Comparison of ENCODE assay signal across 19 cellular contexts in genomic region chr5:154593091-154593490, GRCh38.
DNase-seq lines count a peak whose midpoint lies in the region; FAIRE-seq and TF ChIP-seq lines count a peak whose summit lies in the region.
"Had no signal": no experiment of that assay in that cellular context is flagged by ENCODE, and none has a peak within 500 bp of the region (broad histone marks: within the 10 kb centered on the region; RNA-seq: fewer than 3 reads in every experiment).

No MANE protein-coding gene starts in this region.

- peak; percentile 32 for DNase-seq in COLO829 (ENCODE audit: low spot score)
- peak; percentile 28 for DNase-seq in M059J (ENCODE audit: low read depth)
- no peak for DNase-seq in chondrocyte (ENCODE audit: low spot score)
- peak; percentile 78 for DNase-seq in iris pigment epithelial cell (ENCODE audit: low read depth)
- DNase-seq in activated naive CD4-positive, alpha-beta T cell treated with anti-CD3 and anti-CD28 coated beads for 36 hours = no peak
- DNase-seq in HTR-8/SVneo (ENCODE audit: insufficient read length, low spot score) = no peak
- no peak for DNase-seq in H7
- DNase-seq in germinal center (ENCODE audit: low spot score) = no peak
- DNase-seq: activated CD8-positive, alpha-beta T cell treated with anti-CD3 and anti-CD28 coated beads, Interleukin-2, amount 10 ng/mL, durations not matched to agents 7 days and 5 days; C1 segment of cervical spinal cord; DMS79; effector CD8-positive, alpha-beta T cell; mesendoderm; nephron progenitor cell; Peyer's patch; T-cell; WERI-Rb-1 had no signal

- H3K9me3 Mint-ChIP-seq in chondrocyte (ENCODE audit: low read depth) = peaks cover 4% of the 10 kb centered on the region
- no peaks in the 10 kb centered on the region for H3K9me3 Mint-ChIP-seq in activated naive CD4-positive, alpha-beta T cell treated with anti-CD3 and anti-CD28 coated beads for 36 hours
- H3K9me3 Mint-ChIP-seq: T-cell had no signal

- FAIRE-seq in HTR-8/SVneo (lab: Jason Lieb, UNC) = no peak
- FAIRE-seq: islet of Langerhans had no signal

- H3K36me3 ChIP-seq in H7 (replicated peaks; ENCODE audit: control insufficient read depth, insufficient read depth, low read length) = no peaks in the 10 kb centered on the region
- H3K36me3 ChIP-seq: ascending aorta, Peyer's patch, WERI-Rb-1 had no signal

- H3K4me3 ChIP-seq in H7 (ENCODE audit: insufficient read depth, low read depth, low read length) = no peak overlapping the region
- H3K4me3 ChIP-seq: ascending aorta, Peyer's patch had no signal

- peaks cover 15% of the 10 kb centered on the region for H3K4me1 Mint-ChIP-seq in chondrocyte (ENCODE audit: low read depth)
- no peaks in the 10 kb centered on the region for H3K4me1 Mint-ChIP-seq in activated naive CD4-positive, alpha-beta T cell treated with anti-CD3 and anti-CD28 coated beads for 36 hours (ENCODE audit: low read depth)
- H3K4me1 Mint-ChIP-seq: nephron progenitor cell, T-cell had no signal

- intact Hi-C loops in activated naive CD4-positive, alpha-beta T cell treated with anti-CD3 and anti-CD28 coated beads for 36 hours (cut with micrococcal nuclease) = no loop called here

- TF ChIP-seq CTCF in chondrocyte (IDR thresholded peaks at IDR 0.05) = no peak

- H3K4me3 Mint-ChIP-seq in chondrocyte (ENCODE audit: unreplicated experiment) = no peak overlapping the region
- no peak overlapping the region for H3K4me3 Mint-ChIP-seq in activated naive CD4-positive, alpha-beta T cell treated with anti-CD3 and anti-CD28 coated beads for 36 hours
- H3K4me3 Mint-ChIP-seq: activated CD8-positive, alpha-beta T cell treated with anti-CD3 and anti-CD28 coated beads, Interleukin-2, amount 10 ng/mL, durations not matched to agents 7 days and 5 days; nephron progenitor cell; T-cell had no signal

- H3K27me3 Mint-ChIP-seq in chondrocyte (ENCODE audit: low read depth) = peaks cover 15% of the 10 kb centered on the region
- H3K27me3 Mint-ChIP-seq in activated naive CD4-positive, alpha-beta T cell treated with anti-CD3 and anti-CD28 coated beads for 36 hours (ENCODE audit: low read depth) = peaks cover 3% of the 10 kb centered on the region

- CTCF ChIA-PET in activated naive CD4-positive, alpha-beta T cell treated with anti-CD3 and anti-CD28 coated beads for 36 hours (lab: Charles Lee) = interaction anchor here (0.5 kb wide), 1 partner anchor 64 kb away, joined by 4 read pairs; no protein-coding TSS in a partner anchor

- H3K36me3 Mint-ChIP-seq in chondrocyte (ENCODE audit: low read depth) = no peaks in the 10 kb centered on the region
- H3K36me3 Mint-ChIP-seq in activated naive CD4-positive, alpha-beta T cell treated with anti-CD3 and anti-CD28 coated beads for 36 hours (ENCODE audit: low read depth) = no peaks in the 10 kb centered on the region
- H3K36me3 Mint-ChIP-seq: T-cell had no signal

- no peaks in the 10 kb centered on the region for H3K27me3 ChIP-seq in H7 (ENCODE audit: control insufficient read depth, insufficient read depth, low read length)
- H3K27me3 ChIP-seq: ascending aorta, Peyer's patch had no signal

- H3K27ac Mint-ChIP-seq in chondrocyte (ENCODE audit: unreplicated experiment) = peak overlapping the region; percentile 90
- H3K27ac Mint-ChIP-seq in activated naive CD4-positive, alpha-beta T cell treated with anti-CD3 and anti-CD28 coated beads for 36 hours = no peak overlapping the region
- H3K27ac Mint-ChIP-seq: activated CD8-positive, alpha-beta T cell treated with anti-CD3 and anti-CD28 coated beads, Interleukin-2, amount 10 ng/mL, durations not matched to agents 7 days and 5 days; nephron progenitor cell; T-cell had no signal

Comparison
In these comparisons a context has a peak if more than half of its experiments do, and no peak if none do; other contexts are left out.
1. DNase-seq: peak in COLO829 (single experiment), M059J (single experiment) and iris pigment epithelial cell (single experiment); none in chondrocyte (single experiment), activated naive CD4-positive, alpha-beta T cell treated with anti-CD3 and anti-CD28 coated beads for 36 hours (single experiment), HTR-8/SVneo (single experiment), H7 (single experiment) and germinal center (single experiment).